Comparison of ENCODE assay signal across 14 cellular contexts in genomic region chr21:45285266-45285931, GRCh38. TPM values are rescaled to one million over a fixed set of nuclear protein-coding genes. Genes with fewer than 3 reads are reported as not detected.
DNase-seq lines count a peak whose midpoint lies in the region; ATAC-seq, FAIRE-seq and TF ChIP-seq lines count a peak whose summit lies in the region.
"Had no signal": no experiment of that assay in that cellular context is flagged by ENCODE, and none has a peak within 500 bp of the region (broad histone marks: within the 10 kb centered on the region; RNA-seq: fewer than 3 reads in every experiment).

No MANE protein-coding gene starts in this region.

- H3K4me3 Mint-ChIP-seq in stimulated activated naive B cell treated with anti-CD40 and anti-IgM and Interleukin-4, amounts not matched to agents 10 μg/mL and 1 μg/mL and 100 μg/mL, for 72 hours: peak overlapping the region; percentile 4 to 41

- TF ChIP-seq CTCF in WERI-Rb-1 (IDR thresholded peaks at IDR 0.05; ENCODE audit: low read depth, low read length): no peak
- no peak for TF ChIP-seq CTCF in kidney (IDR thresholded peaks at IDR 0.05; ENCODE audit: borderline replicate concordance, extremely low read depth, insufficient read depth)
- no peak for TF ChIP-seq CTCF in GM20000 (IDR thresholded peaks at IDR 0.05; ENCODE audit: extremely low read depth, missing control alignments)

- ATAC-seq in stimulated activated naive B cell treated with anti-CD40 and anti-IgM and Interleukin-4, amounts not matched to agents 10 μg/mL and 1 μg/mL and 100 μg/mL, for 72 hours (replicated peaks): no peak
- ATAC-seq: Panc1 had no signal

- H3K4me1 ChIP-seq in kidney (ENCODE audit: control insufficient read depth in 1 of 2, insufficient read depth in 1 of 2, low read depth in 1 of 2, low read length in 2 of 2): peaks cover 4 to 5% of the 10 kb centered on the region in 2 donors

- H3K36me3 ChIP-seq in WERI-Rb-1: peaks cover 39% of the 10 kb centered on the region
- H3K36me3 ChIP-seq in kidney (ENCODE audit: control insufficient read depth in 1 of 2, insufficient read depth in 2 of 2, low read length in 2 of 2): peaks cover 30 to 34% of the 10 kb centered on the region in 2 donors

- H3K4me3 ChIP-seq in WERI-Rb-1 (ENCODE audit: low read depth, low read length) (no peak overlapping the region), kidney (ENCODE audit: low read length in 2 of 2) (no peak overlapping the region)
- H3K4me3 ChIP-seq: tibial nerve had no signal

- H3K27ac ChIP-seq in WERI-Rb-1 (no peak overlapping the region), kidney (ENCODE audit: low read depth in 2 of 2, low read length in 2 of 2) (no peak overlapping the region)
- H3K27ac ChIP-seq: tibial nerve had no signal

- no peak overlapping the region for H3K9ac ChIP-seq in kidney (ENCODE audit: low read length in 2 of 2)

- intact Hi-C loops in kidney (cut with DNase I): no loop called here

- no peak for FAIRE-seq in kidney (lab: Jason Lieb, UNC)
- FAIRE-seq: keratinocyte had no signal

- H3K9me3 ChIP-seq in WERI-Rb-1 (ENCODE audit: severe bottlenecking): no peaks in the 10 kb centered on the region
- H3K9me3 ChIP-seq in kidney (ENCODE audit: control insufficient read depth in 1 of 2, low read length in 2 of 2): no peaks in the 10 kb centered on the region
- H3K9me3 ChIP-seq: tibial nerve had no signal

- H3K36me3 Mint-ChIP-seq in stimulated activated naive B cell treated with anti-CD40 and anti-IgM and Interleukin-4, amounts not matched to agents 10 μg/mL and 1 μg/mL and 100 μg/mL, for 72 hours: peaks cover 23 to 32% of the 10 kb centered on the region in 2 donors

- H3K27me3 Mint-ChIP-seq in stimulated activated naive B cell treated with anti-CD40 and anti-IgM and Interleukin-4, amounts not matched to agents 10 μg/mL and 1 μg/mL and 100 μg/mL, for 72 hours: no peaks in the 10 kb centered on the region

- H3K27ac Mint-ChIP-seq in stimulated activated naive B cell treated with anti-CD40 and anti-IgM and Interleukin-4, amounts not matched to agents 10 μg/mL and 1 μg/mL and 100 μg/mL, for 72 hours: no peak overlapping the region

- H3K4me1 Mint-ChIP-seq in stimulated activated naive B cell treated with anti-CD40 and anti-IgM and Interleukin-4, amounts not matched to agents 10 μg/mL and 1 μg/mL and 100 μg/mL, for 72 hours: peaks cover 6 to 19% of the 10 kb centered on the region in 2 donors

- peak; percentile 43 for DNase-seq in activated CD8-positive, alpha-beta memory T cell treated with anti-CD3 and anti-CD28 coated beads for 24 hours
- no peak for DNase-seq in activated CD8-positive, alpha-beta memory T cell treated with anti-CD3 and anti-CD28 coated beads, Interleukin-2, amount 50 U/mL, for 4 hours
- DNase-seq in WERI-Rb-1 (peak; percentile 4), kidney (peak; percentile 47), GM20000 (ENCODE audit: low spot score) (no peak), NOMO-1 treated with DMSO at 0.1 percent for 48 hours (lab: John Stamatoyannopoulos, UW; ENCODE audit: unreplicated experiment) (no peak)
- DNase-seq in stimulated activated naive B cell treated with anti-CD40 and anti-IgM and Interleukin-4, amounts not matched to agents 10 μg/mL and 1 μg/mL and 100 μg/mL, for 72 hours: no peak
- no peak for DNase-seq in stimulated activated CD8-positive, alpha-beta memory T cell treated with anti-CD3 and anti-CD28 coated beads, Interleukin-4, amount 100 ng/mL, for 48 hours
- DNase-seq: ACHN, DMS 273 treated with DMSO at 0.1 percent for 48 hours, NCI-H446 had no signal

- H3K9me3 Mint-ChIP-seq in stimulated activated naive B cell treated with anti-CD40 and anti-IgM and Interleukin-4, amounts not matched to agents 10 μg/mL and 1 μg/mL and 100 μg/mL, for 72 hours: no peaks in the 10 kb centered on the region

- H3K27me3 ChIP-seq in WERI-Rb-1 (ENCODE audit: insufficient read depth, low read depth, severe bottlenecking): no peaks in the 10 kb centered on the region
- H3K27me3 ChIP-seq: tibial nerve had no signal

RNA-seq across cellular contexts. Expression of gene POFUT2, which starts 2.3 kb away (rescaled TPM):
- total RNA-seq in kidney: 30.2 TPM
- 18.3 TPM for polyA plus RNA-seq in kidney (ENCODE audit: insufficient read depth, low read depth, low replicate concordance)

Comparison
In these comparisons a context has a peak if more than half of its experiments do, and no peak if none do; other contexts are left out.
1. DNase-seq: peak in activated CD8-positive, alpha-beta memory T cell treated with anti-CD3 and anti-CD28 coated beads for 24 hours (single experiment), WERI-Rb-1 (single experiment) and kidney (single experiment); none in activated CD8-positive, alpha-beta memory T cell treated with anti-CD3 and anti-CD28 coated beads, Interleukin-2, amount 50 U/mL, for 4 hours (single experiment), stimulated activated naive B cell treated with anti-CD40 and anti-IgM and Interleukin-4, amounts not matched to agents 10 μg/mL and 1 μg/mL and 100 μg/mL, for 72 hours (single experiment), GM20000 (single experiment), NOMO-1 treated with DMSO at 0.1 percent for 48 hours (single experiment) and stimulated activated CD8-positive, alpha-beta memory T cell treated with anti-CD3 and anti-CD28 coated beads, Interleukin-4, amount 100 ng/mL, for 48 hours (single experiment).